20 cellular contexts compared by ENCODE assay signal in the genomic region with DNA sequence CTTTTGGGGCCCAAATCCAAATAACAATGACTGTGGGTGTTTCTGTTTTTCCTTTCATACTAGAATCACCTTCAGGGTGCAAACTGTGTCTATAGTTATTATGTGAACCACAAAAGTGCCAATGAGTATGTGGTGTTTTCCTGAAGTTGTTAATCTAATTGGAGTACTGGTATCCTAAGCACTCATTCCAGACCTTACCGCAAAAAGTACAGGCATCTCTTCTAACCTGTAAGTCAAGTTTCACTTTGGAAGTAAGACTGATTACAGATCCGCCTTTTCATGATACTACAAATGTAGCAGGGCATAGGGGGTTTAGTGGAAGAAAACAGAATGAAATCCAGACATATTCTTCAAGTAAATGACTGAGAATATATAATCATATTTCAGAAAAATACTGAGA.
"Had no signal": no experiment of that assay in that cellular context is flagged by ENCODE, and none has a peak within 500 bp of the region (broad histone marks: within the 10 kb centered on the region; RNA-seq: fewer than 3 reads in every experiment).

No MANE protein-coding gene starts in this region.

- H3K4me3 ChIP-seq: heart left ventricle, lung, skin epidermis, suprapubic skin, upper lobe of left lung had no signal

- H3K27ac Mint-ChIP-seq: dendritic cell treated with granulocyte-macrophage colony-stimulating factor and Interleukin-4, amounts not matched to agents 40 ng/mL and 50 ng/mL, for 4 days; T-helper 1 cell treated with Interleukin-12 subunit alpha and Interleukin-12 subunit beta and Interleukin-4 antibody, amounts not matched to agents 30 μg/mL and 1 μg/mL, for 36 hours had no signal

- H3K9me3 ChIP-seq: heart left ventricle, suprapubic skin, upper lobe of left lung had no signal

- DNase-seq: activated CD4-positive, alpha-beta T cell treated with anti-CD3 and anti-CD28 coated beads for 48 hours; amygdala; brain microvascular endothelial cell; cerebellar nuclear complex; effector memory CD4-positive, alpha-beta T cell; foreskin melanocyte; heart left ventricle; left cardiac atrium; midbrain; right cardiac atrium; stimulated activated CD4-positive, alpha-beta T cell treated with anti-CD3 and anti-CD28 coated beads, Interleukin-4, amount 100 ng/mL, for 24 hours; stimulated activated naive CD4-positive, alpha-beta T cell treated with Interleukin-2 at 50 U/mL for 16 hours; upper lobe of left lung; WERI-Rb-1 had no signal

- H3K4me1 Mint-ChIP-seq: activated naive CD4-positive, alpha-beta T cell treated with anti-CD3 and anti-CD28 coated beads, Interleukin-2, amount 50 U/mL, for 24 hours had no signal

- H3K36me3 ChIP-seq: brain microvascular endothelial cell had no signal

- H3K4me1 ChIP-seq: heart left ventricle, suprapubic skin had no signal

- H3K27ac ChIP-seq: brain microvascular endothelial cell, heart left ventricle, skin epidermis, suprapubic skin, upper lobe of left lung, WERI-Rb-1 had no signal

- H3K27me3 ChIP-seq: brain microvascular endothelial cell, heart left ventricle, suprapubic skin, upper lobe of left lung had no signal

- H3K27me3 Mint-ChIP-seq: activated naive CD4-positive, alpha-beta T cell treated with anti-CD3 and anti-CD28 coated beads, Interleukin-2, amount 50 U/mL, for 24 hours; dendritic cell treated with granulocyte-macrophage colony-stimulating factor and Interleukin-4, amounts not matched to agents 40 ng/mL and 50 ng/mL, for 4 days had no signal

- H3K9me3 Mint-ChIP-seq: activated naive CD4-positive, alpha-beta T cell treated with anti-CD3 and anti-CD28 coated beads, Interleukin-2, amount 50 U/mL, for 24 hours; dendritic cell treated with granulocyte-macrophage colony-stimulating factor and Interleukin-4, amounts not matched to agents 40 ng/mL and 50 ng/mL, for 4 days; T-helper 1 cell treated with Interleukin-12 subunit alpha and Interleukin-12 subunit beta and Interleukin-4 antibody, amounts not matched to agents 30 μg/mL and 1 μg/mL, for 36 hours had no signal

- ATAC-seq: heart left ventricle, left cardiac atrium, right cardiac atrium had no signal

- H3K4me3 Mint-ChIP-seq: activated naive CD4-positive, alpha-beta T cell treated with anti-CD3 and anti-CD28 coated beads, Interleukin-2, amount 50 U/mL, for 24 hours; dendritic cell treated with granulocyte-macrophage colony-stimulating factor and Interleukin-4, amounts not matched to agents 40 ng/mL and 50 ng/mL, for 4 days; T-helper 1 cell treated with Interleukin-12 subunit alpha and Interleukin-12 subunit beta and Interleukin-4 antibody, amounts not matched to agents 30 μg/mL and 1 μg/mL, for 36 hours had no signal
